In the genomic region with DNA sequence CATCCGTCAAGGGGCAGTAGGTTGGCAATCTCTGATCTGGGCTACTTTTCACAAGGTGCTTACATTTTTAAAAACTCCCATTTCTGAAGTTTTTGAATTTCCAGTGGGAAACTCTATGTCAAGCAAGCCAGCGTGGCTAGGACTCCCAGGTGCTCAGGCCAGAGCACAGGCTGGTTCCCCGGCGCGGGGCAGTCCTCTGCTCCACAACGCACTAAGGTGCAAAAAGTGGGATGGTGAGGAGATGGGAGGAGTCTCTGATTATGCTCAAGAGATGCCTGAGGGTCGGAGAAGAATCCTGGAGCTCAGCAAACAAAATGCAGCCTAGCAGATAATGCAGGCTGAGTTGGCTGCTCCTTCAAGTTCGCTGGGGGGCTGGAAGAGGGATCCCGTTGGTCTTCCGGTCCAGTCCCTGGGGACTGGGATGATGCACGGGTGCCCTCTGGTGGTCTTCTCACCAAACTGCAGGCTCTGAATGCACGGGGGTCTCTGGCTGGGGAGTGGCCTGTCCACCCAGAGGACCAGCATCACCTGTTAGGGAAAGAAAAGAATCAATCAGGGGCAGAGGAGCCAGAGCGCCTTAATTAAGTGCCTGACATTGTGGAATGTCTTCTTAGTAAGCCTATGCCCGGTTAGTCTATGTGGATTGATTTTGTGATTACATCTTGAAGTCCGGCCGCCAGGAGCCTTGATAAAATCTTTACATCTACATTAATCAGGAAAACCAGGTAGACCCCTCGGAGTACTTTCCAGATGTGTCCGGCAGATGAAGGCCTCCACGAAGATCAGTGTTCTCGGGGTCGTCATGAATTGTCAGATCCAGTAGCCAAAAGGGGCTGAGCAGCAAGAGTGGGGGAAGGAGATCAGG, we compare ENCODE assay signal across 8 cellular contexts.
A peak's percentile ranks its signal among the peaks of the same experiment; 100 is the strongest.
DNase-seq lines count a peak whose midpoint lies in the region; ATAC-seq and TF ChIP-seq lines count a peak whose summit lies in the region.

No MANE protein-coding gene starts in this region.

- TF ChIP-seq CTCF in upper lobe of left lung (IDR thresholded peaks at IDR 0.05), result peak; percentile 58 to 83 (median 70)

- intact Hi-C loops in activated CD4-positive, alpha-beta T cell treated with anti-CD3 and anti-CD28 coated beads, Interleukin-2, amount 10 ng/mL, durations not matched to agents 24 days and 14 days (cut with micrococcal nuclease), result no loop called here

- no peaks in the 10 kb centered on the region for H3K9me3 Mint-ChIP-seq in activated CD4-positive, alpha-beta T cell treated with anti-CD3 and anti-CD28 coated beads, Interleukin-2, amount 10 ng/mL, durations not matched to agents 24 days and 14 days
- H3K9me3 Mint-ChIP-seq in naive thymus-derived CD8-positive, alpha-beta T cell, result no peaks in the 10 kb centered on the region

- no peak overlapping the region for H3K27ac Mint-ChIP-seq in activated CD4-positive, alpha-beta T cell treated with anti-CD3 and anti-CD28 coated beads, Interleukin-2, amount 10 ng/mL, durations not matched to agents 24 days and 14 days
- H3K27ac Mint-ChIP-seq in naive thymus-derived CD8-positive, alpha-beta T cell, result no peak overlapping the region

- no peak for TF ChIP-seq EP300 in upper lobe of left lung (IDR thresholded peaks at IDR 0.05)

- no peak overlapping the region for H3K4me3 Mint-ChIP-seq in activated CD4-positive, alpha-beta T cell treated with anti-CD3 and anti-CD28 coated beads, Interleukin-2, amount 10 ng/mL, durations not matched to agents 24 days and 14 days
- no peak overlapping the region for H3K4me3 Mint-ChIP-seq in naive thymus-derived CD8-positive, alpha-beta T cell

- no peak overlapping the region for H3K4me3 ChIP-seq in upper lobe of left lung

- peak; percentile 10 for DNase-seq in DMS114 treated with DMSO at 0.1 percent for 48 hours (lab: John Stamatoyannopoulos, UW; ENCODE audit: unreplicated experiment)
- DNase-seq in NCI-H1092 treated with DMSO at 0.1 percent for 48 hours (lab: John Stamatoyannopoulos, UW), result peak; percentile 17
- DNase-seq in activated CD4-positive, alpha-beta T cell treated with anti-CD3 and anti-CD28 coated beads, Interleukin-2, amount 10 ng/mL, durations not matched to agents 24 days and 14 days, result peak; percentile 79
- DNase-seq in naive thymus-derived CD8-positive, alpha-beta T cell, result peak in 6 of 10 donors; percentile 3 to 38 (median 14)
- peak in 1 of 2 donors; percentile 31 for DNase-seq in upper lobe of left lung
- no peak for DNase-seq in KG1 (lab: John Stamatoyannopoulos, UW)

- no peaks in the 10 kb centered on the region for H3K27me3 ChIP-seq in upper lobe of left lung

- H3K27ac ChIP-seq in upper lobe of left lung, result no peak overlapping the region

- H3K4me1 Mint-ChIP-seq in activated CD4-positive, alpha-beta T cell treated with anti-CD3 and anti-CD28 coated beads, Interleukin-2, amount 10 ng/mL, durations not matched to agents 24 days and 14 days, result peaks cover 3% of the 10 kb centered on the region
- H3K4me1 Mint-ChIP-seq in naive thymus-derived CD8-positive, alpha-beta T cell, result peaks cover 0 to 7% (median 5%) of the 10 kb centered on the region in 4 donors

- H3K4me1 ChIP-seq in upper lobe of left lung, result peaks cover 3 to 20% (median 11%) of the 10 kb centered on the region in 4 donors

- no peaks in the 10 kb centered on the region for H3K36me3 ChIP-seq in upper lobe of left lung

- POLR2A ChIA-PET in naive thymus-derived CD8-positive, alpha-beta T cell (lab: Charles Lee), result no interaction called here

- no peaks in the 10 kb centered on the region for H3K36me3 Mint-ChIP-seq in activated CD4-positive, alpha-beta T cell treated with anti-CD3 and anti-CD28 coated beads, Interleukin-2, amount 10 ng/mL, durations not matched to agents 24 days and 14 days (ENCODE audit: low read depth)
- H3K36me3 Mint-ChIP-seq in naive thymus-derived CD8-positive, alpha-beta T cell, result no peaks in the 10 kb centered on the region

- TF ChIP-seq POLR2A in upper lobe of left lung (IDR thresholded peaks at IDR 0.05), result no peak

- peaks cover 7% of the 10 kb centered on the region for H3K27me3 Mint-ChIP-seq in activated CD4-positive, alpha-beta T cell treated with anti-CD3 and anti-CD28 coated beads, Interleukin-2, amount 10 ng/mL, durations not matched to agents 24 days and 14 days
- peaks cover 6 to 48% (median 12%) of the 10 kb centered on the region in 5 donors for H3K27me3 Mint-ChIP-seq in naive thymus-derived CD8-positive, alpha-beta T cell

- 34 to 42% methylated on average over 21 of the region's 21 CpGs for WGBS in upper lobe of left lung, 2 donors

- ATAC-seq in GM19397 (IDR thresholded peaks at IDR 0.05; ENCODE audit: unreplicated experiment) (peak; percentile 71), esophagus mucosa (peak; percentile 43), upper lobe of left lung (ENCODE audit: low FRiP score in 2 of 2) (peak in 1 of 2 donors; percentile 45)
- no peak for ATAC-seq in naive thymus-derived CD8-positive, alpha-beta T cell

- no peaks in the 10 kb centered on the region for H3K9me3 ChIP-seq in upper lobe of left lung

Comparison
In these comparisons a context has a peak if more than half of its experiments do, and no peak if none do; other contexts are left out.
1. ATAC-seq: peak in GM19397 (single experiment) and esophagus mucosa (single experiment); none in naive thymus-derived CD8-positive, alpha-beta T cell (0 of 2).